Comparison of ENCODE assay signal across 34 cellular contexts in genomic region chr17:61670691-61671090, GRCh38.
"Had no signal": no experiment of that assay in that cellular context is flagged by ENCODE, and none has a peak within 500 bp of the region (broad histone marks: within the 10 kb centered on the region; RNA-seq: fewer than 3 reads in every experiment).

No MANE protein-coding gene starts in this region.

- ATAC-seq: activated naive CD4-positive, alpha-beta T cell treated with anti-CD3 and anti-CD28 coated beads, Interleukin-2, amount 50 U/mL, for 72 hours; activated naive CD8-positive, alpha-beta T cell treated with anti-CD3 and anti-CD28 coated beads, Interleukin-2, amount 50 U/mL, for 24 hours; activated T-cell treated with anti-CD3 and anti-CD28 coated beads, Interleukin-2, amount 50 U/mL, for 4 hours; activated T-cell treated with anti-CD3 and anti-CD28 coated beads, Interleukin-2, amount 50 U/mL, for 72 hours; activated T-helper 17 cell treated with anti-CD3 and anti-CD28 coated beads, Interleukin-2, amount 50 U/mL, for 72 hours; body of pancreas had no signal

- H3K9me3 ChIP-seq: adrenal gland, ascending aorta, body of pancreas, breast epithelium had no signal

- DNase-seq: activated effector memory CD4-positive, alpha-beta T cell treated with anti-CD3 and anti-CD28 coated beads, Interleukin-2, amount 50 U/mL, for 16 hours; activated effector memory CD4-positive, alpha-beta T cell treated with Interleukin-2 at 50 U/mL for 16 hours; activated gamma-delta T cell; activated gamma-delta T cell treated with Interleukin-2 at 50 U/mL for 16 hours; activated naive CD4-positive, alpha-beta T cell; activated naive CD4-positive, alpha-beta T cell treated with anti-CD3 and anti-CD28 coated beads for 36 hours; activated naive CD4-positive, alpha-beta T cell treated with anti-CD3 and anti-CD28 coated beads, Interleukin-2, amount 10 ng/mL, durations not matched to agents 7 days and 5 days; activated naive CD4-positive, alpha-beta T cell treated with anti-CD3 and anti-CD28 coated beads, Interleukin-2, amount 50 U/mL, for 16 hours; activated naive CD4-positive, alpha-beta T cell treated with Interleukin-2 at 50 U/mL for 16 hours; activated naive CD8-positive, alpha-beta T cell treated with anti-CD3 and anti-CD28 coated beads for 36 hours; activated naive CD8-positive, alpha-beta T cell treated with anti-CD3 and anti-CD28 coated beads, Interleukin-2, amount 10 ng/mL, durations not matched to agents 7 days and 5 days; activated naive CD8-positive, alpha-beta T cell treated with anti-CD3 and anti-CD28 coated beads, Interleukin-2, amount 50 U/mL, for 24 hours; activated T-cell treated with anti-CD3 and anti-CD28 coated beads, Interleukin-2, amount 50 U/mL, for 1 hour; activated T-cell treated with anti-CD3 and anti-CD28 coated beads, Interleukin-2, amount 50 U/mL, for 24 hours; activated T-cell treated with anti-CD3 and anti-CD28 coated beads, Interleukin-2, amount 50 U/mL, for 4 hours; activated T-cell treated with anti-CD3 and anti-CD28 coated beads, Interleukin-2, amount 50 U/mL, for 48 hours; activated T-cell treated with anti-CD3 and anti-CD28 coated beads, Interleukin-2, amount 50 U/mL, for 72 hours; adrenal gland; amniotic stem cell; amygdala; anterior cingulate cortex; aorta; body of pancreas; brain microvascular endothelial cell; caudate nucleus; central memory CD4-positive, alpha-beta T cell; cerebellar nuclear complex had no signal

- H3K4me1 ChIP-seq: adrenal gland, ascending aorta, body of pancreas, breast epithelium had no signal

- H3K4me3 ChIP-seq: adrenal gland, ascending aorta, body of pancreas, breast epithelium, cardiac muscle cell had no signal

- H3K36me3 ChIP-seq: adrenal gland, ascending aorta, brain microvascular endothelial cell, breast epithelium, cardiac muscle cell had no signal

- H3K27ac ChIP-seq: adrenal gland, ascending aorta, body of pancreas, brain microvascular endothelial cell, breast epithelium, cardiac muscle cell had no signal

- FAIRE-seq: astrocyte, bronchial epithelial cell had no signal

- H3K27me3 ChIP-seq: adrenal gland, ascending aorta, body of pancreas, brain microvascular endothelial cell, breast epithelium, cardiac muscle cell had no signal
